Comparison of ENCODE assay signal across 1 cellular context in the genomic region with DNA sequence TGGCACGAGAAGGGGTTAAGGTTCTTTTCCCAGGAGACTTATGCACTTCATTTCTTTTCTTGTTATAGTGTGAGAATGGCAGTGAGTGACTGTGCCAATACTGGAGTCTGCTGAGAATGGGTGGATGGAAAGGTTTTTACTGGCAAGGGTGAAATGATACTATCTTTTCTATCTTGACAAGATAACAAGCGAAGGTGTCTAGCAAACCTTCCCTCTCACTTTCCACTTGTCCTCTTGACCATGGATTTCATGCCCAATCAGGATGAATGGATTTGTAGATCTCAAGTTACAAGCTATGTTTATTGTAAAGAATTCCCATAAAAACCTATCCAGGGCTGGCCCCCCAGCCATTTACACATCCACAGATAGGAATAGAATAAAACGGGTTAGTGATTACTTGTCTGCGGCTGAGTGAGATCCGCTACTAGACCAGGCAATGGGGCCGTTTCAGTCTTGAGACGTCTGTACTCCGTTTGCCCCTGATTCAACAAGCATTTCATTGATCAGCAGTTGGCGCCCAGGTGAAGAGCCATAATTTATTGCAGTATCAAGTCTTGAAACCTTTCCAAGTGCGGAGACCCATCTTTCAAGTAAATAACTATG.
TF ChIP-seq lines count a peak whose summit lies in the region.

No MANE protein-coding gene starts in this region.

TF ChIP-seq in HEK293, 187 proteins besides CTCF, POLR2A, EP300 and RAD21 (continued from another document and continues in another):
- TF ChIP-seq ZNF692 (tag by site-specific recombination; IDR thresholded peaks at IDR 0.05) (0 out of 2 replicates have a peak, but pooled peaks have one; percentile 28), ZNF76 (tag by site-specific recombination; IDR thresholded peaks at IDR 0.05; ENCODE audit: borderline replicate concordance, low read depth) (no peak), ZNF639 (tag by site-specific recombination; IDR thresholded peaks at IDR 0.05) (peak; percentile 53; the same call in 1 of the 2 replicates), ZNF266 (tag by site-specific recombination; IDR thresholded peaks at IDR 0.05; ENCODE audit: low read depth) (no peak), ZNF610 (tag by site-specific recombination; IDR thresholded peaks at IDR 0.05; ENCODE audit: borderline replicate concordance) (no peak), ZNF24 (tag by site-specific recombination; IDR thresholded peaks at IDR 0.05) (peak; percentile 86), ZNF510 (tag by site-specific recombination; IDR thresholded peaks at IDR 0.05; ENCODE audit: insufficient replicate concordance) (no peak), ZBTB7A (tag by site-specific recombination; IDR thresholded peaks at IDR 0.05; ENCODE audit: low read depth) (no peak), ZNF558 (tag by site-specific recombination; IDR thresholded peaks at IDR 0.05) (no peak), ZNF664 (tag by site-specific recombination; IDR thresholded peaks at IDR 0.05) (no peak), KLF1 (tag by site-specific recombination; IDR thresholded peaks at IDR 0.05) (no peak), ZNF837 (tag by site-specific recombination; IDR thresholded peaks at IDR 0.05) (no peak), ZNF530 (tag by site-specific recombination; IDR thresholded peaks at IDR 0.05; ENCODE audit: low read depth) (no peak), ZFP37 (tag by site-specific recombination; IDR thresholded peaks at IDR 0.05) (peak; percentile 40; the same call in 1 of the 2 replicates), ZNF221 (tag by site-specific recombination; IDR thresholded peaks at IDR 0.05; ENCODE audit: borderline replicate concordance) (no peak), ZNF701 (tag by site-specific recombination; IDR thresholded peaks at IDR 0.05) (no peak), ZNF302 (tag by site-specific recombination; IDR thresholded peaks at IDR 0.05; ENCODE audit: low read depth) (0 out of 2 replicates have a peak, but pooled peaks have one; percentile 9), ZFP69B (tag by site-specific recombination; IDR thresholded peaks at IDR 0.05) (no peak), RBAK (tag by site-specific recombination; IDR thresholded peaks at IDR 0.05) (no peak), SP3 (tag by site-specific recombination; IDR thresholded peaks at IDR 0.05) (peak; percentile 27; the same call in 1 of the 2 replicates), ZNF19 (tag by site-specific recombination; IDR thresholded peaks at IDR 0.05; ENCODE audit: low read depth) (no peak), KLF10 (tag by site-specific recombination; IDR thresholded peaks at IDR 0.05) (peak; percentile 54; the same call in 1 of the 2 replicates), ZNF843 (tag by site-specific recombination; IDR thresholded peaks at IDR 0.05) (peak; percentile 97), ATF2 (tag by site-specific recombination; IDR thresholded peaks at IDR 0.05; ENCODE audit: low read depth) (no peak), ZNF707 (tag by site-specific recombination; IDR thresholded peaks at IDR 0.05) (no peak), FEZF1 (tag by site-specific recombination; IDR thresholded peaks at IDR 0.05) (peak; percentile 86), ZNF211 (tag by site-specific recombination; IDR thresholded peaks at IDR 0.05; ENCODE audit: low read depth) (no peak), ZNF624 (tag by site-specific recombination; IDR thresholded peaks at IDR 0.05) (no peak), ZNF426 (tag by site-specific recombination; IDR thresholded peaks at IDR 0.05) (no peak), ZNF335 (tag by site-specific recombination; conservative IDR thresholded peaks at IDR 0.05) (no peak), ZNF621 (tag by site-specific recombination; IDR thresholded peaks at IDR 0.05) (no peak), ZNF132 (tag by site-specific recombination; IDR thresholded peaks at IDR 0.05; ENCODE audit: borderline replicate concordance) (no peak), ZNF626 (tag by site-specific recombination; IDR thresholded peaks at IDR 0.05) (no peak), ZNF48 (tag by site-specific recombination; IDR thresholded peaks at IDR 0.05) (no peak), TCF7L2 (IDR thresholded peaks at IDR 0.05; ENCODE audit: borderline replicate concordance, low read depth, low read length) (peak; percentile 77; the same call in 1 of the 2 replicates), ZNF529 (tag by site-specific recombination; IDR thresholded peaks at IDR 0.05; ENCODE audit: insufficient replicate concordance) (no peak), ZBTB48 (tag by site-specific recombination; IDR thresholded peaks at IDR 0.05) (no peak), ZBTB17 (tag by site-specific recombination; IDR thresholded peaks at IDR 0.05) (peak; percentile 67)
- TF ChIP-seq, protein P1, sequence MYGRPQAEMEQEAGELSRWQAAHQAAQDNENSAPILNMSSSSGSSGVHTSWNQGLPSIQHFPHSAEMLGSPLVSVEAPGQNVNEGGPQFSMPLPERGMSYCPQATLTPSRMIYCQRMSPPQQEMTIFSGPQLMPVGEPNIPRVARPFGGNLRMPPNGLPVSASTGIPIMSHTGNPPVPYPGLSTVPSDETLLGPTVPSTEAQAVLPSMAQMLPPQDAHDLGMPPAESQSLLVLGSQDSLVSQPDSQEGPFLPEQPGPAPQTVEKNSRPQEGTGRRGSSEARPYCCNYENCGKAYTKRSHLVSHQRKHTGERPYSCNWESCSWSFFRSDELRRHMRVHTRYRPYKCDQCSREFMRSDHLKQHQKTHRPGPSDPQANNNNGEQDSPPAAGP (tag by site-specific recombination; IDR thresholded peaks at IDR 0.05), result no peak
- TF ChIP-seq, protein P2, sequence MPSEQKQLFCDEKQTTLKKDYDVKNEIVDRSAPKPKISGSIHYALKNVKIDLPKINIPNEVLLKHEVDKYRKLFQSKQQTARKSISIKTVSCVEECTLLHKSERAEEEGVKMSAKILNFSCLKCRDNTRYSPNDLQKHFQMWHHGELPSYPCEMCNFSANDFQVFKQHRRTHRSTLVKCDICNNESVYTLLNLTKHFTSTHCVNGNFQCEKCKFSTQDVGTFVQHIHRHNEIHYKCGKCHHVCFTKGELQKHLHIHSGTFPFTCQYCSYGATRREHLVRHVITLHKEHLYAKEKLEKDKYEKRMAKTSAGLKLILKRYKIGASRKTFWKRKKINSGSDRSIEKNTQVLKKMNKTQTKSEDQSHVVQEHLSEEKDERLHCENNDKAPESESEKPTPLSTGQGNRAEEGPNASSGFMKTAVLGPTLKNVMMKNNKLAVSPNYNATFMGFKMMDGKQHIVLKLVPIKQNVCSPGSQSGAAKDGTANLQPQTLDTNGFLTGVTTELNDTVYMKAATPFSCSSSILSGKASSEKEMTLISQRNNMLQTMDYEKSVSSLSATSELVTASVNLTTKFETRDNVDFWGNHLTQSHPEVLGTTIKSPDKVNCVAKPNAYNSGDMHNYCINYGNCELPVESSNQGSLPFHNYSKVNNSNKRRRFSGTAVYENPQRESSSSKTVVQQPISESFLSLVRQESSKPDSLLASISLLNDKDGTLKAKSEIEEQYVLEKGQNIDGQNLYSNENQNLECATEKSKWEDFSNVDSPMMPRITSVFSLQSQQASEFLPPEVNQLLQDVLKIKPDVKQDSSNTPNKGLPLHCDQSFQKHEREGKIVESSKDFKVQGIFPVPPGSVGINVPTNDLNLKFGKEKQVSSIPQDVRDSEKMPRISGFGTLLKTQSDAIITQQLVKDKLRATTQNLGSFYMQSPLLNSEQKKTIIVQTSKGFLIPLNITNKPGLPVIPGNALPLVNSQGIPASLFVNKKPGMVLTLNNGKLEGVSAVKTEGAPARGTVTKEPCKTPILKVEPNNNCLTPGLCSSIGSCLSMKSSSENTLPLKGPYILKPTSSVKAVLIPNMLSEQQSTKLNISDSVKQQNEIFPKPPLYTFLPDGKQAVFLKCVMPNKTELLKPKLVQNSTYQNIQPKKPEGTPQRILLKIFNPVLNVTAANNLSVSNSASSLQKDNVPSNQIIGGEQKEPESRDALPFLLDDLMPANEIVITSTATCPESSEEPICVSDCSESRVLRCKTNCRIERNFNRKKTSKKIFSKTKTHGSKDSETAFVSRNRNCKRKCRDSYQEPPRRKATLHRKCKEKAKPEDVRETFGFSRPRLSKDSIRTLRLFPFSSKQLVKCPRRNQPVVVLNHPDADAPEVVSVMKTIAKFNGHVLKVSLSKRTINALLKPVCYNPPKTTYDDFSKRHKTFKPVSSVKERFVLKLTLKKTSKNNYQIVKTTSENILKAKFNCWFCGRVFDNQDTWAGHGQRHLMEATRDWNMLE (tag by site-specific recombination; conservative IDR thresholded peaks at IDR 0.05; ENCODE audit: low read depth), result no peak; the same call in 1 of the 2 replicates
- TF ChIP-seq, protein P3, sequence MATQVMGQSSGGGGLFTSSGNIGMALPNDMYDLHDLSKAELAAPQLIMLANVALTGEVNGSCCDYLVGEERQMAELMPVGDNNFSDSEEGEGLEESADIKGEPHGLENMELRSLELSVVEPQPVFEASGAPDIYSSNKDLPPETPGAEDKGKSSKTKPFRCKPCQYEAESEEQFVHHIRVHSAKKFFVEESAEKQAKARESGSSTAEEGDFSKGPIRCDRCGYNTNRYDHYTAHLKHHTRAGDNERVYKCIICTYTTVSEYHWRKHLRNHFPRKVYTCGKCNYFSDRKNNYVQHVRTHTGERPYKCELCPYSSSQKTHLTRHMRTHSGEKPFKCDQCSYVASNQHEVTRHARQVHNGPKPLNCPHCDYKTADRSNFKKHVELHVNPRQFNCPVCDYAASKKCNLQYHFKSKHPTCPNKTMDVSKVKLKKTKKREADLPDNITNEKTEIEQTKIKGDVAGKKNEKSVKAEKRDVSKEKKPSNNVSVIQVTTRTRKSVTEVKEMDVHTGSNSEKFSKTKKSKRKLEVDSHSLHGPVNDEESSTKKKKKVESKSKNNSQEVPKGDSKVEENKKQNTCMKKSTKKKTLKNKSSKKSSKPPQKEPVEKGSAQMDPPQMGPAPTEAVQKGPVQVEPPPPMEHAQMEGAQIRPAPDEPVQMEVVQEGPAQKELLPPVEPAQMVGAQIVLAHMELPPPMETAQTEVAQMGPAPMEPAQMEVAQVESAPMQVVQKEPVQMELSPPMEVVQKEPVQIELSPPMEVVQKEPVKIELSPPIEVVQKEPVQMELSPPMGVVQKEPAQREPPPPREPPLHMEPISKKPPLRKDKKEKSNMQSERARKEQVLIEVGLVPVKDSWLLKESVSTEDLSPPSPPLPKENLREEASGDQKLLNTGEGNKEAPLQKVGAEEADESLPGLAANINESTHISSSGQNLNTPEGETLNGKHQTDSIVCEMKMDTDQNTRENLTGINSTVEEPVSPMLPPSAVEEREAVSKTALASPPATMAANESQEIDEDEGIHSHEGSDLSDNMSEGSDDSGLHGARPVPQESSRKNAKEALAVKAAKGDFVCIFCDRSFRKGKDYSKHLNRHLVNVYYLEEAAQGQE (tag by site-specific recombination; IDR thresholded peaks at IDR 0.05), result no peak
- TF ChIP-seq, protein P4, sequence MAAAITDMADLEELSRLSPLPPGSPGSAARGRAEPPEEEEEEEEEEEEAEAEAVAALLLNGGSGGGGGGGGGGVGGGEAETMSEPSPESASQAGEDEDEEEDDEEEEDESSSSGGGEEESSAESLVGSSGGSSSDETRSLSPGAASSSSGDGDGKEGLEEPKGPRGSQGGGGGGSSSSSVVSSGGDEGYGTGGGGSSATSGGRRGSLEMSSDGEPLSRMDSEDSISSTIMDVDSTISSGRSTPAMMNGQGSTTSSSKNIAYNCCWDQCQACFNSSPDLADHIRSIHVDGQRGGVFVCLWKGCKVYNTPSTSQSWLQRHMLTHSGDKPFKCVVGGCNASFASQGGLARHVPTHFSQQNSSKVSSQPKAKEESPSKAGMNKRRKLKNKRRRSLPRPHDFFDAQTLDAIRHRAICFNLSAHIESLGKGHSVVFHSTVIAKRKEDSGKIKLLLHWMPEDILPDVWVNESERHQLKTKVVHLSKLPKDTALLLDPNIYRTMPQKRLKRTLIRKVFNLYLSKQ (tag by site-specific recombination; IDR thresholded peaks at IDR 0.05; ENCODE audit: borderline replicate concordance), result no peak
- TF ChIP-seq, protein P5, sequence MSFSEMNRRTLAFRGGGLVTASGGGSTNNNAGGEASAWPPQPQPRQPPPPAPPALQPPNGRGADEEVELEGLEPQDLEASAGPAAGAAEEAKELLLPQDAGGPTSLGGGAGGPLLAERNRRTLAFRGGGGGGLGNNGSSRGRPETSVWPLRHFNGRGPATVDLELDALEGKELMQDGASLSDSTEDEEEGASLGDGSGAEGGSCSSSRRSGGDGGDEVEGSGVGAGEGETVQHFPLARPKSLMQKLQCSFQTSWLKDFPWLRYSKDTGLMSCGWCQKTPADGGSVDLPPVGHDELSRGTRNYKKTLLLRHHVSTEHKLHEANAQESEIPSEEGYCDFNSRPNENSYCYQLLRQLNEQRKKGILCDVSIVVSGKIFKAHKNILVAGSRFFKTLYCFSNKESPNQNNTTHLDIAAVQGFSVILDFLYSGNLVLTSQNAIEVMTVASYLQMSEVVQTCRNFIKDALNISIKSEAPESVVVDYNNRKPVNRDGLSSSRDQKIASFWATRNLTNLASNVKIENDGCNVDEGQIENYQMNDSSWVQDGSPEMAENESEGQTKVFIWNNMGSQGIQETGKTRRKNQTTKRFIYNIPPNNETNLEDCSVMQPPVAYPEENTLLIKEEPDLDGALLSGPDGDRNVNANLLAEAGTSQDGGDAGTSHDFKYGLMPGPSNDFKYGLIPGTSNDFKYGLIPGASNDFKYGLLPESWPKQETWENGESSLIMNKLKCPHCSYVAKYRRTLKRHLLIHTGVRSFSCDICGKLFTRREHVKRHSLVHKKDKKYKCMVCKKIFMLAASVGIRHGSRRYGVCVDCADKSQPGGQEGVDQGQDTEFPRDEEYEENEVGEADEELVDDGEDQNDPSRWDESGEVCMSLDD (tag by site-specific recombination; IDR thresholded peaks at IDR 0.05), result no peak
